Comparison of ENCODE assay signal across 1 cellular context in the genomic region with DNA sequence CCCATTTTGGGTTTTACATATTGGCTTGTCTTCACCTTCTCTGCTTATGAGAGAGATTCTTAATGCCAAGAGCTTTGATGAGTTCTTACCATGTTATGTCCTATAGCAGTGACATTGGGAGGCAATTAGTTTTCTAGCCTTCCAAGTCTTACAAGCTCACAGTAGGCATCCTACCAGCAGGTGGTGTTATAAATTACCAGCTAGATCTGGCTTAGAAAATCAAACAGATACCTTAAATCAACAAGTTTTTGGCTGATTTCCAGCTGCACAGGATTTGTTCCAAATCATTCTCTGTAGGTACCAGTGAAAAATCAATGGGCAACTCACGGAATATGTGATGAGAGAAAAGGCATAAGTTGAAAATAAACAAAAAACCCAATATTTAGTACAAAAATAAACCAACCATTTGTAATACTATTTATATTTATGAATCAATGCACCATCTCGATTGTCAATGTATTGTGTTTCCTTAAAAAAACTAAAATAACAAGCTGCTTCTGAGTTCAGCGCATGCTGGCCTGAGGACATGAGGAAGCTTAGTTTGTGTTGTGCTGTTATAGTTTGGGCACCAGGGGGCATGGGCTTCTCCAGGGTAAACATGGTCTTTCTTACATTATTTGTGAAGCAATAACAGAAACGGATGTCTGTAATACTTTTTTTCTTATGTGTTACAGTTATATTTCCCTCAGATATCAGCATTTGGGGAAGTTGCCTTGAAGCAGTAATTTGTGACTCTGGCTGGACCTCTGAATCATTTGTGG.
TF ChIP-seq lines count a peak whose summit lies in the region.

No MANE protein-coding gene starts in this region.

TF ChIP-seq in K562, 482 proteins besides CTCF, POLR2A, EP300 and RAD21:
- TF ChIP-seq MED1 (CRISPR knock-in tag; IDR thresholded peaks at IDR 0.05; ENCODE audit: borderline replicate concordance) (no peak), TBP (optimal IDR thresholded peaks at IDR 0.05; ENCODE audit: low read depth, low read length) (no peak), BCOR (IDR thresholded peaks at IDR 0.05) (no peak), HMGN3 (IDR thresholded peaks at IDR 0.05; ENCODE audit: borderline replicate concordance, extremely low read depth, insufficient read length, low read depth, low read length) (no peak), POLR2H (tag; IDR thresholded peaks at IDR 0.05; ENCODE audit: low read depth) (no peak), ARID3A (IDR thresholded peaks at IDR 0.05; ENCODE audit: borderline replicate concordance, low read depth, low read length) (no peak), GATAD2A (IDR thresholded peaks at IDR 0.05) (no peak), REST (CRISPR knock-in tag; IDR thresholded peaks at IDR 0.05; ENCODE audit: low read depth) (no peak), PURB (CRISPR knock-in tag; IDR thresholded peaks at IDR 0.05; ENCODE audit: low read depth) (no peak), IFI16 (CRISPR knock-in tag; IDR thresholded peaks at IDR 0.05) (no peak), PHTF2 (CRISPR knock-in tag; IDR thresholded peaks at IDR 0.05) (no peak), ZNF655 (CRISPR knock-in tag; IDR thresholded peaks at IDR 0.05) (no peak), ZNF232 (CRISPR knock-in tag; IDR thresholded peaks at IDR 0.05) (no peak), HMGXB4 (CRISPR knock-in tag; IDR thresholded peaks at IDR 0.05) (no peak)
- TF ChIP-seq, protein P1, sequence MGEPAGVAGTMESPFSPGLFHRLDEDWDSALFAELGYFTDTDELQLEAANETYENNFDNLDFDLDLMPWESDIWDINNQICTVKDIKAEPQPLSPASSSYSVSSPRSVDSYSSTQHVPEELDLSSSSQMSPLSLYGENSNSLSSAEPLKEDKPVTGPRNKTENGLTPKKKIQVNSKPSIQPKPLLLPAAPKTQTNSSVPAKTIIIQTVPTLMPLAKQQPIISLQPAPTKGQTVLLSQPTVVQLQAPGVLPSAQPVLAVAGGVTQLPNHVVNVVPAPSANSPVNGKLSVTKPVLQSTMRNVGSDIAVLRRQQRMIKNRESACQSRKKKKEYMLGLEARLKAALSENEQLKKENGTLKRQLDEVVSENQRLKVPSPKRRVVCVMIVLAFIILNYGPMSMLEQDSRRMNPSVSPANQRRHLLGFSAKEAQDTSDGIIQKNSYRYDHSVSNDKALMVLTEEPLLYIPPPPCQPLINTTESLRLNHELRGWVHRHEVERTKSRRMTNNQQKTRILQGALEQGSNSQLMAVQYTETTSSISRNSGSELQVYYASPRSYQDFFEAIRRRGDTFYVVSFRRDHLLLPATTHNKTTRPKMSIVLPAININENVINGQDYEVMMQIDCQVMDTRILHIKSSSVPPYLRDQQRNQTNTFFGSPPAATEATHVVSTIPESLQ (CRISPR knock-in tag; IDR thresholded peaks at IDR 0.05) = no peak
- TF ChIP-seq, protein P2, sequence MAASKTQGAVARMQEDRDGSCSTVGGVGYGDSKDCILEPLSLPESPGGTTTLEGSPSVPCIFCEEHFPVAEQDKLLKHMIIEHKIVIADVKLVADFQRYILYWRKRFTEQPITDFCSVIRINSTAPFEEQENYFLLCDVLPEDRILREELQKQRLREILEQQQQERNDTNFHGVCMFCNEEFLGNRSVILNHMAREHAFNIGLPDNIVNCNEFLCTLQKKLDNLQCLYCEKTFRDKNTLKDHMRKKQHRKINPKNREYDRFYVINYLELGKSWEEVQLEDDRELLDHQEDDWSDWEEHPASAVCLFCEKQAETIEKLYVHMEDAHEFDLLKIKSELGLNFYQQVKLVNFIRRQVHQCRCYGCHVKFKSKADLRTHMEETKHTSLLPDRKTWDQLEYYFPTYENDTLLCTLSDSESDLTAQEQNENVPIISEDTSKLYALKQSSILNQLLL (CRISPR knock-in tag; IDR thresholded peaks at IDR 0.05; ENCODE audit: borderline replicate concordance) = no peak
TF ChIP-seq in K562: peak in this region for 0.
